Comparison of ENCODE assay signal across 7 cellular contexts in the genomic region with DNA sequence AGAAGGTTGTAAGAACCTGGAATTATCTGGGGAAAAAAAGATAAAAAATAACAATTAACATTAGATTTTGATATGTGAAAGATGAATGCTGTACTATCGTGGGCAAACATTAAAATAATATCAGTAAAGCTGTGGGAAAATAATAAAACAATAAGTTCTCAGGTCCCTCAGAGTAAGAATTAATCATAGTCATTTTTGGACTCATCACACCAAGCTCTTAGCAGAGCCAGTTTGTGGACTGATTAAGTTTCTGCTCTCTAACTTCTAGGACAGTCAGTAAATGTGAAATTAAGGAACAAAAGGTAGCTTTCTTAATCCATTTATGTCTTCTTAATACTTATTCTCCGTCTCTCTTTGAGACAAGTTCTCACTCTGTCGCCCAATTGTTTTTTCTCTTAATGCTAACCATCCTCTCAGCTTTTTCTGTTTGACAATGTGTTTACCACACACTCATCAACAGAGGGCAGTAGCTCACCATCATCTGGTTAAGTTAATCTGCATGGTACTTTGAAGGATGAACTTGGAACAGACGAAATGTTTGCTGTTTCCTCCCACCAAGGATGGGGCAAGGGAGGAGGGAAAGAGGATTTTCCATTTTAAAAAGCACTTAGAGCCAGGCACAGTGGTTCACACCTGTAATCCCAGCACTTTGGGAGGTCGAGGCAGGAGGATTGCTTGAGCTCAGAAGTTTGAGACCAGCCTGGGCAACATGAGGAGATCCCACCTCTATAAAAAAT. TPM values are rescaled to one million over a fixed set of nuclear protein-coding genes. Genes with fewer than 3 reads are reported as not detected.
DNase-seq lines count a peak whose midpoint lies in the region; ATAC-seq, FAIRE-seq and TF ChIP-seq lines count a peak whose summit lies in the region.

No MANE protein-coding gene starts in this region.

- H3K4me3 Mint-ChIP-seq in neural progenitor cell, result peak overlapping the region; percentile 11

- H3K4me1 Mint-ChIP-seq in neural progenitor cell, result peaks cover 9% of the 10 kb centered on the region

- H3K36me3 ChIP-seq in neural progenitor cell, result no peaks in the 10 kb centered on the region

- H3K4me2 ChIP-seq in neural progenitor cell, result peak overlapping the region; percentile 14

- no peak overlapping the region for H3K9ac ChIP-seq in neural progenitor cell

- DNase-seq in NCI-H748 treated with DMSO at 0.1 percent for 48 hours (lab: John Stamatoyannopoulos, UW), result peak; percentile 73
- DNase-seq in activated CD8-positive, alpha-beta memory T cell treated with anti-CD3 and anti-CD28 coated beads, Interleukin-2, amount 50 U/mL, for 4 hours, result peak; percentile 28
- DNase-seq in fibroblast of the aortic adventitia (ENCODE audit: low read depth), result peak; percentile 90
- DNase-seq in neural progenitor cell (ENCODE audit: low spot score), result peak; percentile 80

- peak; percentile 95 for FAIRE-seq in G401.6 (lab: Jason Lieb, UNC)

- H3K4me3 ChIP-seq in fibroblast of the aortic adventitia (ENCODE audit: low read depth, low read length), result no peak overlapping the region
- H3K4me3 ChIP-seq in neural progenitor cell, result no peak overlapping the region

- TF ChIP-seq CTCF in fibroblast of the aortic adventitia (IDR thresholded peaks at IDR 0.05; ENCODE audit: insufficient read depth, low read length) (peak; percentile 82), neural progenitor cell (IDR thresholded peaks at IDR 0.05) (peak; percentile 90)

- H3K79me2 ChIP-seq in neural progenitor cell (ENCODE audit: low read depth), result no peaks in the 10 kb centered on the region

- no peak overlapping the region for H3K27ac ChIP-seq in neural progenitor cell

- no peak overlapping the region for H3K27ac Mint-ChIP-seq in neural progenitor cell

- ATAC-seq in GM21360 (IDR thresholded peaks at IDR 0.05; ENCODE audit: unreplicated experiment) (peak; percentile 67), HG03558 (IDR thresholded peaks at IDR 0.05; ENCODE audit: extremely low read depth, unreplicated experiment) (peak; percentile 74)

- no peaks in the 10 kb centered on the region for H3K9me3 Mint-ChIP-seq in neural progenitor cell

- no peaks in the 10 kb centered on the region for H3K36me3 Mint-ChIP-seq in neural progenitor cell

- no peaks in the 10 kb centered on the region for H3K4me1 ChIP-seq in neural progenitor cell

- H3K27me3 ChIP-seq in neural progenitor cell, result peaks cover 46% of the 10 kb centered on the region

- H3K9me3 ChIP-seq in neural progenitor cell (ENCODE audit: low read depth), result no peaks in the 10 kb centered on the region

- peaks cover 29% of the 10 kb centered on the region for H3K27me3 Mint-ChIP-seq in neural progenitor cell (ENCODE audit: insufficient read depth, low read depth)

- no peak overlapping the region for H2AFZ ChIP-seq in neural progenitor cell (replicated peaks)

- H4K20me1 ChIP-seq in neural progenitor cell (ENCODE audit: low read depth), result no peaks in the 10 kb centered on the region

- peaks cover 6% of the 10 kb centered on the region for H3F3A ChIP-seq in neural progenitor cell (ENCODE audit: low read depth)

RNA-seq across cellular contexts. Expression of gene ACO1, which starts 5.3 kb away (rescaled TPM):
- total RNA-seq in fibroblast of the aortic adventitia (ENCODE audit: low replicate concordance) (81.3 and 125 TPM in 2 replicates), neural progenitor cell (ENCODE audit: low replicate concordance) (37.6 and 38.2 TPM in 2 replicates)

Comparison
In these comparisons a context has a peak if more than half of its experiments do, and no peak if none do; other contexts are left out.
1. DNase-seq: peak in every context shown above with its lines; median percentile 90 in fibroblast of the aortic adventitia; 80 in neural progenitor cell; 73 in NCI-H748 treated with DMSO at 0.1 percent for 48 hours; 28 in activated CD8-positive, alpha-beta memory T cell treated with anti-CD3 and anti-CD28 coated beads, Interleukin-2, amount 50 U/mL, for 4 hours.